Comparison of ENCODE assay signal across 17 cellular contexts in genomic region chr7:147197006-147197405, GRCh38.
DNase-seq lines count a peak whose midpoint lies in the region; ATAC-seq, FAIRE-seq and TF ChIP-seq lines count a peak whose summit lies in the region.
"Had no signal": no experiment of that assay in that cellular context is flagged by ENCODE, and none has a peak within 500 bp of the region (broad histone marks: within the 10 kb centered on the region; RNA-seq: fewer than 3 reads in every experiment).

No MANE protein-coding gene starts in this region.

- no peak overlapping the region for H3K9ac ChIP-seq in endodermal cell (ENCODE audit: extremely low read depth, low read length, poor library complexity, severe bottlenecking)

- DNase-seq in AG10803 (ENCODE audit: low read depth) (peak; percentile 24), H54 (ENCODE audit: insufficient read length, low spot score) (peak; percentile 2), NCI-H345 treated with DMSO at 0.1 percent for 48 hours (lab: John Stamatoyannopoulos, UW; ENCODE audit: unreplicated experiment) (peak; percentile 51), SK-MEL-5 (ENCODE audit: low read depth, low spot score) (peak; percentile 81), endodermal cell (no peak)
- DNase-seq: activated CD4-positive, alpha-beta T cell treated with anti-CD3 and anti-CD28 coated beads for 4 hours; activated CD8-positive, alpha-beta memory T cell treated with anti-CD3 and anti-CD28 coated beads, Interleukin-2, amount 50 U/mL, for 48 hours; naive thymus-derived CD8-positive, alpha-beta T cell; NCI-H1048; T-helper 2 cell had no signal

- H3K4me1 Mint-ChIP-seq in endodermal cell: peaks cover 6% of the 10 kb centered on the region
- H3K4me1 Mint-ChIP-seq: naive thymus-derived CD8-positive, alpha-beta T cell had no signal

- H3K4me1 ChIP-seq in endodermal cell (ENCODE audit: control insufficient read depth, insufficient read depth, low read length): no peaks in the 10 kb centered on the region

- no peak overlapping the region for H3K4me3 Mint-ChIP-seq in endodermal cell
- H3K4me3 Mint-ChIP-seq: naive thymus-derived CD8-positive, alpha-beta T cell had no signal

- no peak overlapping the region for H3K27ac ChIP-seq in endodermal cell (ENCODE audit: low read depth, low read length)
- H3K27ac ChIP-seq: coronary artery, epithelial cell of prostate, gastroesophageal sphincter, RWPE1 had no signal

- no peaks in the 10 kb centered on the region for H3K36me3 ChIP-seq in endodermal cell (ENCODE audit: control insufficient read depth, insufficient read depth, low read length)
- H3K36me3 ChIP-seq: gastroesophageal sphincter had no signal

- TF ChIP-seq POLR2A in H54 (IDR thresholded peaks at IDR 0.05; ENCODE audit: low read depth, low read length): no peak

- FAIRE-seq in H54 (lab: Jason Lieb, UNC): peak; percentile 82

- H3K9me3 Mint-ChIP-seq in endodermal cell: no peaks in the 10 kb centered on the region

- 94% methylated on average over 7 of the region's 7 CpGs; no CpG with 5 or more reads in 1 of the 2 experiments for WGBS in endodermal cell (ENCODE audit: insufficient coverage in 1 of 2, insufficient read length in 1 of 2), 2 experiments

- no peaks in the 10 kb centered on the region for H3K9me3 ChIP-seq in endodermal cell (ENCODE audit: control insufficient read depth, low read length)
- H3K9me3 ChIP-seq: gastroesophageal sphincter had no signal

- H3K27me3 Mint-ChIP-seq in endodermal cell (ENCODE audit: insufficient read depth): no peaks in the 10 kb centered on the region
- H3K27me3 Mint-ChIP-seq: naive thymus-derived CD8-positive, alpha-beta T cell had no signal

- H3K27me3 ChIP-seq in endodermal cell (ENCODE audit: control insufficient read depth, insufficient read depth, low read length, poor library complexity, severe bottlenecking): no peaks in the 10 kb centered on the region
- H3K27me3 ChIP-seq: gastroesophageal sphincter had no signal

- TF ChIP-seq CTCF in AG10803 (conservative IDR thresholded peaks at IDR 0.05; ENCODE audit: low read length) (no peak), endodermal cell (conservative IDR thresholded peaks at IDR 0.05) (no peak)

- no peak overlapping the region for H3K27ac Mint-ChIP-seq in endodermal cell
- H3K27ac Mint-ChIP-seq: naive thymus-derived CD8-positive, alpha-beta T cell had no signal

- no peaks in the 10 kb centered on the region for H3K36me3 Mint-ChIP-seq in endodermal cell (ENCODE audit: low read depth)
- H3K36me3 Mint-ChIP-seq: naive thymus-derived CD8-positive, alpha-beta T cell had no signal

- ATAC-seq in GM19351 (IDR thresholded peaks at IDR 0.05; ENCODE audit: unreplicated experiment) (no peak), GM21529 (IDR thresholded peaks at IDR 0.05; ENCODE audit: unreplicated experiment) (no peak), GM21528 (IDR thresholded peaks at IDR 0.05; ENCODE audit: low FRiP score, unreplicated experiment) (no peak)
- ATAC-seq: gastroesophageal sphincter; naive thymus-derived CD8-positive, alpha-beta T cell had no signal

- in situ Hi-C loops in SK-MEL-5 (cut with HindIII; ENCODE audit: low pct_unique_long_range_greater_than_20kb, low sequenced_read_pairs): no loop called here

- peak overlapping the region; percentile 2; the same call in 1 of the 2 replicates for H3K4me3 ChIP-seq in AG10803 (ENCODE audit: low read length)
- no peak overlapping the region for H3K4me3 ChIP-seq in endodermal cell (ENCODE audit: low read length)
- H3K4me3 ChIP-seq: coronary artery, gastroesophageal sphincter had no signal
